In genomic region chr15:81195339-81195864, GRCh38 we compare ENCODE assay signal across 23 cellular contexts. TPM values are rescaled to one million over a fixed set of nuclear protein-coding genes. Genes with fewer than 3 reads are reported as not detected.
DNase-seq lines count a peak whose midpoint lies in the region; ATAC-seq and TF ChIP-seq lines count a peak whose summit lies in the region.
"Had no signal": no experiment of that assay in that cellular context is flagged by ENCODE, and none has a peak within 500 bp of the region (broad histone marks: within the 10 kb centered on the region; RNA-seq: fewer than 3 reads in every experiment).

No MANE protein-coding gene starts in this region.

- H3K4me1 Mint-ChIP-seq in stimulated activated memory B cell treated with anti-CD40 and anti-IgM and Interleukin-4, amounts not matched to agents 10 μg/mL and 1 μg/mL and 100 μg/mL, for 72 hours: no peaks in the 10 kb centered on the region
- H3K4me1 Mint-ChIP-seq: CD8-positive, alpha-beta memory T cell had no signal

- no peak overlapping the region for H3K27ac Mint-ChIP-seq in stimulated activated memory B cell treated with anti-CD40 and anti-IgM and Interleukin-4, amounts not matched to agents 10 μg/mL and 1 μg/mL and 100 μg/mL, for 72 hours
- H3K27ac Mint-ChIP-seq: activated CD4-positive, alpha-beta T cell treated with anti-CD3 and anti-CD28 coated beads, Interleukin-2, amount 10 ng/mL, durations not matched to agents 7 days and 5 days had no signal

- DNase-seq in NCI-H526 treated with DMSO at 0.1 percent for 48 hours (lab: John Stamatoyannopoulos, UW) (peak; percentile 11), lower lobe of right lung (no peak), WERI-Rb-1 (no peak), NCI-H2081 (lab: John Stamatoyannopoulos, UW) (no peak)
- no peak for DNase-seq in activated CD4-positive, alpha-beta T cell treated with anti-CD3 and anti-CD28 coated beads, Interleukin-2, amount 50 U/mL, for 4 hours
- DNase-seq: activated CD4-positive, alpha-beta T cell treated with anti-CD3 and anti-CD28 coated beads, Interleukin-2, amount 10 ng/mL, durations not matched to agents 7 days and 5 days; activated naive CD4-positive, alpha-beta T cell treated with anti-CD3 and anti-CD28 coated beads, Interleukin-2, amount 50 U/mL, for 16 hours; CD8-positive, alpha-beta memory T cell; glutamatergic neuron; kidney; NCI-H1105; NCI-H2081 treated with DMSO at 0.1 percent for 48 hours; NCI-H524 treated with DMSO at 0.1 percent for 48 hours; stimulated activated CD4-positive, alpha-beta T cell treated with anti-CD3 and anti-CD28 coated beads, Interleukin-4, amount 100 ng/mL, for 4 hours; stimulated activated naive CD8-positive, alpha-beta T cell treated with anti-CD3 and anti-CD28 coated beads, Interleukin-15, Interleukin-2, amounts not matched to agents 100 U/mL and 50 U/mL, for 24 hours had no signal

- ATAC-seq in lower lobe of right lung: peak in 1 of 2 donors; percentile 16
- peak; percentile 24 for ATAC-seq in stimulated activated memory B cell treated with anti-CD40 and anti-IgM and Interleukin-4, amounts not matched to agents 10 μg/mL and 1 μg/mL and 100 μg/mL, for 72 hours
- ATAC-seq: stimulated activated naive CD8-positive, alpha-beta T cell treated with anti-CD3 and anti-CD28 coated beads, Interleukin-15, Interleukin-2, amounts not matched to agents 100 U/mL and 50 U/mL, for 24 hours had no signal

- peaks cover 59% of the 10 kb centered on the region for H3K27me3 Mint-ChIP-seq in stimulated activated memory B cell treated with anti-CD40 and anti-IgM and Interleukin-4, amounts not matched to agents 10 μg/mL and 1 μg/mL and 100 μg/mL, for 72 hours

- H3K9me3 Mint-ChIP-seq in stimulated activated memory B cell treated with anti-CD40 and anti-IgM and Interleukin-4, amounts not matched to agents 10 μg/mL and 1 μg/mL and 100 μg/mL, for 72 hours: no peaks in the 10 kb centered on the region
- H3K9me3 Mint-ChIP-seq: activated CD4-positive, alpha-beta T cell treated with anti-CD3 and anti-CD28 coated beads, Interleukin-2, amount 10 ng/mL, durations not matched to agents 7 days and 5 days; CD8-positive, alpha-beta memory T cell had no signal

- H3K36me3 Mint-ChIP-seq in stimulated activated memory B cell treated with anti-CD40 and anti-IgM and Interleukin-4, amounts not matched to agents 10 μg/mL and 1 μg/mL and 100 μg/mL, for 72 hours: no peaks in the 10 kb centered on the region
- H3K36me3 Mint-ChIP-seq: CD8-positive, alpha-beta memory T cell had no signal

- H3K9me3 ChIP-seq in HEK293 (ENCODE audit: control insufficient read depth, insufficient read depth, low read depth, low read length): no peaks in the 10 kb centered on the region
- no peaks in the 10 kb centered on the region for H3K9me3 ChIP-seq in lower lobe of right lung
- H3K9me3 ChIP-seq in WERI-Rb-1 (ENCODE audit: severe bottlenecking): no peaks in the 10 kb centered on the region
- H3K9me3 ChIP-seq: right atrium auricular region, thoracic aorta had no signal

- TF ChIP-seq CTCF in HEK293 (tag by site-specific recombination; IDR thresholded peaks at IDR 0.05) (no peak), lower lobe of right lung (IDR thresholded peaks at IDR 0.05) (no peak), WERI-Rb-1 (IDR thresholded peaks at IDR 0.05; ENCODE audit: low read depth, low read length) (no peak)

- H3K4me3 ChIP-seq in HEK293 (ENCODE audit: low read depth, low read length) (no peak overlapping the region), lower lobe of right lung (no peak overlapping the region), WERI-Rb-1 (ENCODE audit: low read depth, low read length) (no peak overlapping the region)
- H3K4me3 ChIP-seq: cardiac muscle cell, lung, right atrium auricular region, thoracic aorta had no signal

- CTCF ChIA-PET in HEK293 (lab: Yijun Ruan, JAX): interaction anchor here (0.8 to 2.5 kb wide), 2 partner anchors 40 to 71 kb away, joined by 3 to 11 read pairs; no protein-coding TSS in a partner anchor

- H3K36me3 ChIP-seq in HEK293 (ENCODE audit: control insufficient read depth in 2 of 2, insufficient read depth in 1 of 2, low read length in 2 of 2) (no peaks in the 10 kb centered on the region), lower lobe of right lung (no peaks in the 10 kb centered on the region), WERI-Rb-1 (no peaks in the 10 kb centered on the region)
- H3K36me3 ChIP-seq: cardiac muscle cell, right atrium auricular region, thoracic aorta had no signal

- intact Hi-C loops in lower lobe of right lung (cut with DNase I): no loop called here

- no peak overlapping the region for H3K4me3 Mint-ChIP-seq in stimulated activated memory B cell treated with anti-CD40 and anti-IgM and Interleukin-4, amounts not matched to agents 10 μg/mL and 1 μg/mL and 100 μg/mL, for 72 hours
- H3K4me3 Mint-ChIP-seq: activated CD4-positive, alpha-beta T cell treated with anti-CD3 and anti-CD28 coated beads, Interleukin-2, amount 10 ng/mL, durations not matched to agents 7 days and 5 days; CD8-positive, alpha-beta memory T cell had no signal

- H3K27ac ChIP-seq in HEK293 (ENCODE audit: extremely low read depth, low read depth, low read length): no peak overlapping the region
- H3K27ac ChIP-seq in lower lobe of right lung: peak overlapping the region; percentile 18
- H3K27ac ChIP-seq in WERI-Rb-1: no peak overlapping the region
- H3K27ac ChIP-seq: cardiac muscle cell, right atrium auricular region, thoracic aorta, VCaP had no signal

- H3K4me1 ChIP-seq in HEK293 (ENCODE audit: control insufficient read depth, insufficient read depth, low read length) (no peaks in the 10 kb centered on the region), lower lobe of right lung (peaks cover 4% of the 10 kb centered on the region)

- H3K27me3 ChIP-seq in lower lobe of right lung (ENCODE audit: low read depth) (no peaks in the 10 kb centered on the region), WERI-Rb-1 (ENCODE audit: insufficient read depth, low read depth, severe bottlenecking) (no peaks in the 10 kb centered on the region)
- H3K27me3 ChIP-seq: cardiac muscle cell, right atrium auricular region had no signal

- POLR2A ChIA-PET in HEK293 (lab: Yijun Ruan, JAX): no interaction called here

TF ChIP-seq in HEK293, 187 proteins besides CTCF, POLR2A, EP300 and RAD21:
- TF ChIP-seq WT1 (tag by site-specific recombination; IDR thresholded peaks at IDR 0.05) (no peak), EGR2 (tag by site-specific recombination; IDR thresholded peaks at IDR 0.05; ENCODE audit: low read depth) (peak; percentile 83), ZNF701 (tag by site-specific recombination; IDR thresholded peaks at IDR 0.05) (no peak), ZFHX2 (tag by site-specific recombination; conservative IDR thresholded peaks at IDR 0.05) (peak; percentile 76), ZNF214 (tag by site-specific recombination; IDR thresholded peaks at IDR 0.05; ENCODE audit: borderline replicate concordance) (no peak), GLIS2 (tag by site-specific recombination; IDR thresholded peaks at IDR 0.05) (no peak)
TF ChIP-seq in HEK293: peak in this region for 2.

RNA-seq across cellular contexts. Expression of gene IL16, which starts 1.3 kb away (rescaled TPM):
- 34.6 TPM for total RNA-seq in lower lobe of right lung
- total RNA-seq: cardiac muscle cell, M059J had no signal
